8 cellular contexts compared by ENCODE assay signal in the genomic region with DNA sequence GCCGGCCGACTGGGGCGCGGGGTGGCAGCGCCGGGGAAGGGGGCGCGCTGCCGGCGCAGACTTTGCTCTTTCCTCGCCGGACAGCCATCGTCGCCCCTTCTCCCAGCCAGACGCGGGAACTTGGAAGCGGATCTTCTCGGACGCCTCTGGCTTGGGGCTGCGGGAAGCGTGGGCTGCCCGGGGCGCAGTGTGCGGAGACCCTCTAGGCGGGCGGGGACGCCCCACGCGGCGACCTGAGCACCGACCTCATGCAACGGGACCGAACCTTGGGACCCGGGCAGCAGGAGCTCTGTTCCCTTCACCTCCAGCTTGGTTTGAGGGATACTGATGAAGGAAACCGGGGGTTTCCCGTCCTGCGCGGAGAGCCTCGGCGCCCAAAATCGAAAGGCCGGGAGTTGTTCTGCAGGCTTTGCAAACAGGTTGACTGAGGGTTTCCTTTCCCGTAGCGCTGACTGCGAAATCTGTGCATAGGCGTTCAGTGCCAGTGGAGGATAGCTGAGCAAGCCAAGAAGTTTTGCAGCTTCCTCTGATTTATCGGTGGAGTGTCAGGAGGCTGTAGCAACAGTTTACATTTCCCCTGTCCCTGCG. TPM values are rescaled to one million over a fixed set of nuclear protein-coding genes. Genes with fewer than 3 reads are reported as not detected.
A peak's percentile ranks its signal among the peaks of the same experiment; 100 is the strongest.
DNase-seq lines count a peak whose midpoint lies in the region; TF ChIP-seq lines count a peak whose summit lies in the region.

No MANE protein-coding gene starts in this region.

- TF ChIP-seq POLR2A in esophagus muscularis mucosa (IDR thresholded peaks at IDR 0.05; ENCODE audit: low read depth) = no peak

- no peak for TF ChIP-seq EP300 in esophagus muscularis mucosa (IDR thresholded peaks at IDR 0.05)

- under 1% methylated on average over 48 of the region's 48 CpGs for WGBS in HUES64
- whole genome bisulfite sequencing in esophagus muscularis mucosa = 0% methylated on average over 2 of the region's 48 CpGs

- H3K27ac Mint-ChIP-seq in neural crest cell (ENCODE audit: unreplicated experiment) = no peak overlapping the region

- H3K4me1 ChIP-seq in HUES64 (ENCODE audit: insufficient read depth, low read length) = peaks cover 9% of the 10 kb centered on the region; the same call in 1 of the 2 replicates
- peaks cover 11 to 28% (median 26%) of the 10 kb centered on the region in 4 donors for H3K4me1 ChIP-seq in esophagus muscularis mucosa

- H3K36me3 ChIP-seq in HUES64 (ENCODE audit: insufficient read depth, low read length) (no peaks in the 10 kb centered on the region), esophagus muscularis mucosa (no peaks in the 10 kb centered on the region)

- peaks cover 12% of the 10 kb centered on the region for H3K4me1 Mint-ChIP-seq in neural crest cell

- H3K9me3 ChIP-seq in HUES64 (ENCODE audit: insufficient read depth, low read depth, low read length) (no peaks in the 10 kb centered on the region), esophagus muscularis mucosa (no peaks in the 10 kb centered on the region)

- peaks cover 4% of the 10 kb centered on the region for H3K36me3 Mint-ChIP-seq in neural crest cell (ENCODE audit: low read depth)

- intact Hi-C loops in esophagus muscularis mucosa (cut with DNase I) = no loop called here

- no peak overlapping the region; the same call in 1 of the 2 replicates for H3K9ac ChIP-seq in HUES64 (ENCODE audit: low read depth, low read length)

- TF ChIP-seq CTCF in esophagus muscularis mucosa (IDR thresholded peaks at IDR 0.05) = no peak
- no peak for TF ChIP-seq CTCF in neural crest cell (conservative IDR thresholded peaks at IDR 0.05)

- DNase-seq in Ammon's horn (ENCODE audit: low spot score) (peak; percentile 18), esophagus muscularis mucosa (ENCODE audit: extremely low spot score) (no peak), neural crest cell (ENCODE audit: low read depth, low spot score) (peak; percentile 18), midbrain (lab: John Stamatoyannopoulos, UW) (no peak), cortex of kidney (lab: John Stamatoyannopoulos, UW) (no peak), NCI-H1417 (lab: John Stamatoyannopoulos, UW) (no peak)
- DNase-seq in activated CD4-positive, alpha-beta T cell treated with anti-CD3 and anti-CD28 coated beads for 4 hours = no peak

- no peaks in the 10 kb centered on the region for H3K9me3 Mint-ChIP-seq in neural crest cell

- no peak overlapping the region for H3K27ac ChIP-seq in HUES64 (ENCODE audit: low read depth, low read length)
- no peak overlapping the region for H3K27ac ChIP-seq in esophagus muscularis mucosa (replicated peaks in 1 of 4)

- peak overlapping the region; percentile 66 for H3K4me3 ChIP-seq in HUES64 (ENCODE audit: low read length)
- peak overlapping the region; percentile 52 to 57 (median 52) for H3K4me3 ChIP-seq in esophagus muscularis mucosa

- H3K27me3 Mint-ChIP-seq in neural crest cell (ENCODE audit: low read depth) = peaks cover 99% of the 10 kb centered on the region

- H3K27me3 ChIP-seq in HUES64 (ENCODE audit: insufficient read depth, low read length) (peaks cover 92% of the 10 kb centered on the region), esophagus muscularis mucosa (peaks cover 0 to 64% (median 16%) of the 10 kb centered on the region in 4 donors)

- H3K4me3 Mint-ChIP-seq in neural crest cell = peak overlapping the region; percentile 81

RNA-seq across cellular contexts. Expression of a gene that starts 0.5 kb away (rescaled TPM):
- 0.20 TPM for polyA plus RNA-seq in HUES64 (2013, experiment 1 of 2)
- polyA plus RNA-seq in HUES64 (2013, experiment 2 of 2) = 0.19 TPM
- total RNA-seq in esophagus muscularis mucosa = under 1 TPM; under 0.01 to 0.29 (median 0.03) TPM
- 0.16 and 0.19 TPM in 2 replicates for total RNA-seq in neural crest cell

Comparison
In these comparisons a context has a peak if more than half of its experiments do, and no peak if none do; other contexts are left out.
1. DNase-seq: peak in Ammon's horn (single experiment) and neural crest cell (single experiment); none in esophagus muscularis mucosa (single experiment), midbrain (single experiment), cortex of kidney (single experiment), NCI-H1417 (0 of 3) and activated CD4-positive, alpha-beta T cell treated with anti-CD3 and anti-CD28 coated beads for 4 hours (0 of 2).